7 cellular contexts compared by ENCODE assay signal in genomic region chr7:74997811-74998210, GRCh38. TPM values are rescaled to one million over a fixed set of nuclear protein-coding genes. Genes with fewer than 3 reads are reported as not detected.
A peak's percentile ranks its signal among the peaks of the same experiment; 100 is the strongest.
DNase-seq lines count a peak whose midpoint lies in the region; ATAC-seq and TF ChIP-seq lines count a peak whose summit lies in the region.
"Not testable (repeated sequence)": the region's sequence is repeated elsewhere in the genome, so short reads cannot be mapped to it uniquely, and the experiment has no call there.

No MANE protein-coding gene starts in this region.

- not testable (repeated sequence) for H3K4me3 Mint-ChIP-seq in activated CD8-positive, alpha-beta T cell treated with anti-CD3 and anti-CD28 coated beads for 36 hours; progenitor cell of endocrine pancreas (ENCODE audit: low read depth)

- POLR2A ChIA-PET in activated CD8-positive, alpha-beta T cell treated with anti-CD3 and anti-CD28 coated beads for 36 hours (lab: Charles Lee): not testable (repeated sequence)

- H3K4me3 ChIP-seq in cardiac fibroblast (replicated peaks in 1 of 2; ENCODE audit: low read depth in 2 of 2, low read length in 2 of 2); fibroblast of pulmonary artery (replicated peaks; ENCODE audit: low read depth, low read length); right cardiac atrium (ENCODE audit: low read length): not testable (repeated sequence)

- not testable (repeated sequence) for H3K27me3 ChIP-seq in right cardiac atrium (ENCODE audit: control insufficient read depth, insufficient read depth)

- H3K27ac ChIP-seq in right cardiac atrium (ENCODE audit: low read length): peak overlapping the region; percentile 87

- WGBS in right cardiac atrium: 59% methylated on average over 8 of the region's 8 CpGs

- DNase-seq in GM04504 (ENCODE audit: low read depth) (peak; percentile 10), NCI-H460 (ENCODE audit: extremely low read depth, low read depth) (peak; percentile 23), cardiac fibroblast (ENCODE audit: low read depth in 2 of 2) (peak; percentile 32 to 51), fibroblast of pulmonary artery (ENCODE audit: low read depth) (peak; percentile 38), right cardiac atrium (peak; percentile 58 to 78 (median 69))
- DNase-seq in activated CD8-positive, alpha-beta T cell treated with anti-CD3 and anti-CD28 coated beads for 36 hours; progenitor cell of endocrine pancreas (ENCODE audit: low spot score, unreplicated experiment): not testable (repeated sequence)

- not testable (repeated sequence) for H3K9me3 ChIP-seq in right cardiac atrium (ENCODE audit: control insufficient read depth, low read length)

- H3K27ac Mint-ChIP-seq in activated CD8-positive, alpha-beta T cell treated with anti-CD3 and anti-CD28 coated beads for 36 hours: not testable (repeated sequence)
- H3K27ac Mint-ChIP-seq in progenitor cell of endocrine pancreas: peak overlapping the region; percentile 79

- not testable (repeated sequence) for H3K27me3 Mint-ChIP-seq in activated CD8-positive, alpha-beta T cell treated with anti-CD3 and anti-CD28 coated beads for 36 hours; progenitor cell of endocrine pancreas

- peak; percentile 7 for ATAC-seq in activated CD8-positive, alpha-beta T cell treated with anti-CD3 and anti-CD28 coated beads for 36 hours
- ATAC-seq in right cardiac atrium: peak; percentile 68 to 71

- H3K4me1 ChIP-seq in right cardiac atrium (ENCODE audit: control insufficient read depth, insufficient read depth, low read length): not testable (repeated sequence)

- intact Hi-C loops in activated CD8-positive, alpha-beta T cell treated with anti-CD3 and anti-CD28 coated beads for 36 hours (cut with micrococcal nuclease); right cardiac atrium (cut with DNase I): not testable (repeated sequence)

- TF ChIP-seq CTCF in activated CD8-positive, alpha-beta T cell treated with anti-CD3 and anti-CD28 coated beads for 36 hours (IDR thresholded peaks at IDR 0.05); cardiac fibroblast (IDR thresholded peaks at IDR 0.05; ENCODE audit: low read depth, low read length); fibroblast of pulmonary artery (IDR thresholded peaks at IDR 0.05; ENCODE audit: low read length, missing control alignments); progenitor cell of endocrine pancreas (IDR thresholded peaks at IDR 0.05; ENCODE audit: unreplicated experiment): not testable (repeated sequence)

- CTCF ChIA-PET in activated CD8-positive, alpha-beta T cell treated with anti-CD3 and anti-CD28 coated beads for 36 hours (lab: Charles Lee): not testable (repeated sequence)

- H3K4me1 Mint-ChIP-seq in activated CD8-positive, alpha-beta T cell treated with anti-CD3 and anti-CD28 coated beads for 36 hours (ENCODE audit: low read depth): not testable (repeated sequence)
- H3K4me1 Mint-ChIP-seq in progenitor cell of endocrine pancreas (ENCODE audit: low read depth): peaks cover 40% of the 10 kb centered on the region

- H3K36me3 Mint-ChIP-seq in activated CD8-positive, alpha-beta T cell treated with anti-CD3 and anti-CD28 coated beads for 36 hours (ENCODE audit: low read depth); progenitor cell of endocrine pancreas (ENCODE audit: insufficient read depth): not testable (repeated sequence)

- H3K9me3 Mint-ChIP-seq in activated CD8-positive, alpha-beta T cell treated with anti-CD3 and anti-CD28 coated beads for 36 hours; progenitor cell of endocrine pancreas (ENCODE audit: low read depth): not testable (repeated sequence)

RNA-seq across cellular contexts. Expression of gene CASTOR2, which starts 33.3 kb away (rescaled TPM):
- total RNA-seq in NCI-H460 (2014; rRNA removed; shearing (Covaris generic)): 3.4 and 5.5 TPM in 2 replicates
- polyA plus RNA-seq in NCI-H460 (2014; cell fraction: nucleus; rRNA removed): 1.6 and 9.9 TPM in 2 replicates
- 1 to 10 TPM; 3.1 to 3.4 TPM for total RNA-seq in activated CD8-positive, alpha-beta T cell treated with anti-CD3 and anti-CD28 coated beads for 36 hours
- total RNA-seq in right cardiac atrium: 10 to 100 TPM; 51.2 to 73.4 (median 58.3) TPM
- 24.9 TPM for polyA plus RNA-seq in right cardiac atrium
- total RNA-seq in progenitor cell of endocrine pancreas: 67.0 and 79.8 TPM in 2 replicates
